In the genomic region with DNA sequence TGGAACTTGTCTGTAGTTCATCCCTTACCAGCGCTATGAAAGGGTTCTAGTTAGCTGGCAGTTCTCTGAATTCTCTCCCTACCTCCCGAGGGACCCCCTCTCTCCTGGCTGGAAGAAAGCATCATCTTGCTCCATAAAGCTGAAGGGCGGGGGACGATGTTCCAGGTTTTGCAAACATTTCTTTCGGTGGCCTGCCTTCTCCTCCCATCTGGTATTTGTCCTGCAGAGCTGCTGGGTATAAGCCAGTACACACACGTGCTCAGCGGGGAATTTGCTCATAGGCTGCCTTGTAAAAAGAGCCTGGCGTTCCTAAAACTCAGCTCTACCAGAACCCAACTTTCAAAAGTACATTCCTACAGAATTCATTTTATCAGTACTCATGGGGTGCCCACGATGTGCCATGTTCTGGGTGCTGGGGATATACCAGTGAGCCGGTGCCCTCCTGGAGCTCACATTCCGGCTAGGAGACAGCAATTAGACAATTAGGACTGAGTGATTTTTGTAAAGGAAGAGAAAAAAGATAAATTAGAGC, we compare ENCODE assay signal across 8 cellular contexts.
DNase-seq lines count a peak whose midpoint lies in the region; ATAC-seq and TF ChIP-seq lines count a peak whose summit lies in the region.

No MANE protein-coding gene starts in this region.

- H3K9me3 ChIP-seq in HAP-1: no peaks in the 10 kb centered on the region
- H3K9me3 ChIP-seq in mucosa of stomach (ENCODE audit: control insufficient read depth, low read length): no peaks in the 10 kb centered on the region

- peak overlapping the region; percentile 78 for H3K9ac ChIP-seq in mucosa of stomach (ENCODE audit: low read length)

- in situ Hi-C loops in HAP-1 (cut with MboI; ENCODE audit: low sequenced_read_pairs): no loop called here

- peak overlapping the region; percentile 68 for H3K27ac ChIP-seq in epithelial cell of prostate

- peak; percentile 53 for ATAC-seq in SK-N-SH treated with all-trans-retinoic acid at 6 μM for 48 hours
- ATAC-seq in GM19452 (IDR thresholded peaks at IDR 0.05; ENCODE audit: unreplicated experiment): no peak
- ATAC-seq in HG02885 (IDR thresholded peaks at IDR 0.05; ENCODE audit: poor library complexity, unreplicated experiment): no peak

- H3K4me1 ChIP-seq in HAP-1 (no peaks in the 10 kb centered on the region), mucosa of stomach (ENCODE audit: control insufficient read depth, insufficient read depth, low read length) (peaks cover 24% of the 10 kb centered on the region)

- peak; percentile 87 for DNase-seq in AG08395 (ENCODE audit: low spot score)
- DNase-seq in HAP-1 (ENCODE audit: low spot score in 2 of 2): no peak
- no peak for DNase-seq in epithelial cell of prostate (ENCODE audit: low read depth, low spot score)
- no peak for DNase-seq in NCI-H1048 (lab: John Stamatoyannopoulos, UW)

- peak overlapping the region; percentile 95 for H3K4me3 ChIP-seq in HAP-1
- peak overlapping the region; percentile 77 for H3K4me3 ChIP-seq in mucosa of stomach (ENCODE audit: low read length)

- H3K27me3 ChIP-seq in HAP-1 (ENCODE audit: low read depth) (no peaks in the 10 kb centered on the region), mucosa of stomach (ENCODE audit: control insufficient read depth, insufficient read depth, low read length) (no peaks in the 10 kb centered on the region)

- H3K36me3 ChIP-seq in HAP-1 (replicated peaks) (peaks cover 9% of the 10 kb centered on the region), mucosa of stomach (ENCODE audit: control insufficient read depth, insufficient read depth, low read length) (no peaks in the 10 kb centered on the region)

TF ChIP-seq in SK-N-SH treated with all-trans-retinoic acid at 6 μM for 48 hours, 23 proteins besides CTCF, POLR2A, EP300 and RAD21:
- no peak for TF ChIP-seq ZNF70 (CRISPR knock-in tag; IDR thresholded peaks at IDR 0.05)
- TF ChIP-seq TCF4 (CRISPR knock-in tag; IDR thresholded peaks at IDR 0.05; ENCODE audit: borderline replicate concordance): peak; percentile 56
